Comparison of ENCODE assay signal across 1 cellular context in genomic region chr1:155974208-155975165, GRCh38.
TF ChIP-seq lines count a peak whose summit lies in the region.

No MANE protein-coding gene starts in this region.

TF ChIP-seq in liver, 16 proteins besides CTCF, POLR2A, EP300 and RAD21 (continued from another document):
- no peak for TF ChIP-seq REST (IDR thresholded peaks at IDR 0.05)
- TF ChIP-seq NR2F2 (IDR thresholded peaks at IDR 0.05), result no peak
- TF ChIP-seq EGR1 (IDR thresholded peaks at IDR 0.05; ENCODE audit: low read depth in 2 of 2), result no peak
- TF ChIP-seq FOXA1 (IDR thresholded peaks at IDR 0.05), result no peak
- TF ChIP-seq MAX (IDR thresholded peaks at IDR 0.05), result no peak
- TF ChIP-seq SP1 (IDR thresholded peaks at IDR 0.05), result no peak
- TF ChIP-seq RXRA (IDR thresholded peaks at IDR 0.05), result no peak
